ENCODE assay signal across 2 cellular contexts in genomic region chr5:127061956-127062355, GRCh38.
TF ChIP-seq lines count a peak whose summit lies in the region.

No MANE protein-coding gene starts in this region.

TF ChIP-seq in HEK293, 187 proteins besides CTCF, POLR2A, EP300 and RAD21:
- TF ChIP-seq PRDM6 (tag by site-specific recombination; IDR thresholded peaks at IDR 0.05) (peak; percentile 47; the same call in 1 of the 2 replicates), ZNF704 (tag by site-specific recombination; IDR thresholded peaks at IDR 0.05) (no peak)
TF ChIP-seq in HEK293: peak in this region for 1.

TF ChIP-seq in H1, 55 proteins besides CTCF, POLR2A, EP300 and RAD21:
- TF ChIP-seq JUN (IDR thresholded peaks at IDR 0.05; ENCODE audit: low read depth, low read length) (no peak), NANOG (IDR thresholded peaks at IDR 0.05; ENCODE audit: insufficient read depth, low read depth, low read length, poor library complexity, severe bottlenecking) (no peak), TBP (IDR thresholded peaks at IDR 0.05; ENCODE audit: low read depth, low read length) (no peak), ASH2L (IDR thresholded peaks at IDR 0.05; ENCODE audit: low read length) (no peak), KDM1A (IDR thresholded peaks at IDR 0.05; ENCODE audit: borderline replicate concordance, low read length) (no peak), RBBP5 (IDR thresholded peaks at IDR 0.05; ENCODE audit: borderline replicate concordance, low read depth, low read length) (no peak), BACH1 (IDR thresholded peaks at IDR 0.05; ENCODE audit: low read length) (no peak), SP2 (IDR thresholded peaks at IDR 0.05; ENCODE audit: low read length) (no peak), SRF (IDR thresholded peaks at IDR 0.05; ENCODE audit: low read depth, low read length) (no peak), RNF2 (IDR thresholded peaks at IDR 0.05; ENCODE audit: borderline replicate concordance, low read depth, low read length, missing control alignments, poor library complexity, severe bottlenecking) (no peak), SIN3A (conservative IDR thresholded peaks at IDR 0.05 in 1 of 2, IDR thresholded peaks at IDR 0.05 in 1 of 2; ENCODE audit: low read depth in 1 of 2, low read length in 2 of 2) (no peak), SP1 (IDR thresholded peaks at IDR 0.05; ENCODE audit: low read depth, low read length) (no peak), USF2 (IDR thresholded peaks at IDR 0.05; ENCODE audit: low read length) (no peak), BCL11A (IDR thresholded peaks at IDR 0.05; ENCODE audit: low read depth in 2 of 2, low read length in 2 of 2) (no peak)
